14 cellular contexts compared by ENCODE assay signal in the genomic region with DNA sequence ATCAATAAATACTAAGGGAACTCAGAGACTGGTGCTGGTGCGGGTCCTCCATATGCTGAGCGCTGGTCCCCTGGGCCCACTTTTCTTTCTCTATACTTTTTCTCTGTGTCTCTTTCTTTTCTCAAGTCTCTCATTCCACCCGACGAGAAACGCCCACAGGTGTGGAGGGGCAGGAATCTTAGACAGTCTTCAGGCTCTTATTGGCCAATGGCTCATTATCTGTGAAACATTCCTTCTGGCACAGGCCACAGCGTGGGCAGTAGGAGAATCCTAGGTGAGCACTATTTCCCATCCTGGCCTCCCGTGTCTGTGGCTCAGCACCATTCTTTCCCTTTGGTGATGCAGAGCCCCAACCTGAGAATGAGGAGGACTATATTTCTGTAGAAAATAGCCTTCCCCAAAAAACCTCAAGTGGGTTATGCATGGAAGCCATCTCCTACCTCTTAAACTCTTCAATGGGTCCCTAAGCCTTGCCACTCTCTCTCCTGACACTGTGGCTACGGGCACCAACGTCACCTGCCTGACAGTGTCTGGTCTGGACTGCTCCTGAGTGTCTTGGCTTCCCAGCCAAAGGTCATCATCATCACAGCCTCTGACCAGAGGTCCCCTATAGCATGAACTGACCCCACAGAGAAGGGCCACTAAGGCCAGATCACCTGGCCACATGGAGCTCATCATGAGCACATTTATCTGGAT. TPM values are rescaled to one million over a fixed set of nuclear protein-coding genes. Genes with fewer than 3 reads are reported as not detected.
DNase-seq lines count a peak whose midpoint lies in the region; ATAC-seq and TF ChIP-seq lines count a peak whose summit lies in the region.
"Had no signal": no experiment of that assay in that cellular context is flagged by ENCODE, and none has a peak within 500 bp of the region (broad histone marks: within the 10 kb centered on the region; RNA-seq: fewer than 3 reads in every experiment).

No MANE protein-coding gene starts in this region.

- H3K36me3 Mint-ChIP-seq in activated naive CD4-positive, alpha-beta T cell treated with anti-CD3 and anti-CD28 coated beads, Interleukin-2, amount 50 U/mL, for 72 hours: peaks cover 12 to 39% of the 10 kb centered on the region in 2 donors
- no peaks in the 10 kb centered on the region for H3K36me3 Mint-ChIP-seq in activated B cell treated with CpG ODN at 0.5 μM for 24 hours (ENCODE audit: low read depth)

- H3K4me3 ChIP-seq in thymus (ENCODE audit: low read length): no peak overlapping the region
- no peak overlapping the region for H3K4me3 ChIP-seq in dorsolateral prefrontal cortex

- no peaks in the 10 kb centered on the region for H3K27me3 Mint-ChIP-seq in activated B cell treated with CpG ODN at 0.5 μM for 24 hours

- H3K9me3 ChIP-seq in thymus (ENCODE audit: control insufficient read depth): no peaks in the 10 kb centered on the region

- no peak for DNase-seq in activated naive CD4-positive, alpha-beta T cell treated with anti-CD3 and anti-CD28 coated beads, Interleukin-2, amount 50 U/mL, for 72 hours (ENCODE audit: low spot score in 2 of 2)
- DNase-seq in activated naive CD4-positive, alpha-beta T cell treated with Interleukin-2 at 50 U/mL for 16 hours: no peak
- DNase-seq in activated B cell treated with CpG ODN at 0.5 μM for 24 hours: no peak
- no peak for DNase-seq in iPS-NIHi11 (ENCODE audit: low spot score)
- no peak for DNase-seq in COR-L47 (lab: John Stamatoyannopoulos, UW)
- DNase-seq in dorsolateral prefrontal cortex: no peak
- DNase-seq: activated T-cell treated with anti-CD3 and anti-CD28 coated beads, Interleukin-2, amount 50 U/mL, for 4 hours; nucleus accumbens; small intestine had no signal

- intact Hi-C loops in activated B cell treated with CpG ODN at 0.5 μM for 24 hours (cut with micrococcal nuclease): loop anchor here (1.0 kb wide), 1 partner anchor 11 kb away; no protein-coding TSS in a partner anchor
- intact Hi-C loops in dorsolateral prefrontal cortex (cut with DNase I): no loop called here

- H3K27ac Mint-ChIP-seq in activated naive CD4-positive, alpha-beta T cell treated with anti-CD3 and anti-CD28 coated beads, Interleukin-2, amount 50 U/mL, for 72 hours: peak overlapping the region; percentile 52 to 78
- peak overlapping the region; percentile 93 for H3K27ac Mint-ChIP-seq in activated B cell treated with CpG ODN at 0.5 μM for 24 hours

- no peaks in the 10 kb centered on the region for H3K27me3 ChIP-seq in thymus (ENCODE audit: control insufficient read depth, insufficient read depth)
- H3K27me3 ChIP-seq in dorsolateral prefrontal cortex: peaks cover 0 to 5% (median 0%) of the 10 kb centered on the region in 45 donors

- TF ChIP-seq CTCF in activated B cell treated with CpG ODN at 0.5 μM for 24 hours (IDR thresholded peaks at IDR 0.05) (no peak), dorsolateral prefrontal cortex (IDR thresholded peaks at IDR 0.05 in 54 of 56, conservative IDR thresholded peaks at IDR 0.05 in 2 of 56; ENCODE audit: low read depth in 1 of 56, partially characterized antibody in 56 of 56) (no peak)

- H3K27ac ChIP-seq in thymus (ENCODE audit: low read depth) (peak overlapping the region; percentile 92), dorsolateral prefrontal cortex (no peak overlapping the region)

- POLR2A ChIA-PET in activated B cell treated with CpG ODN at 0.5 μM for 24 hours (lab: Charles Lee): interaction anchor here (0.7 to 1.1 kb wide), 4 partner anchors 12 to 26 kb away, joined by 3 to 4 read pairs (median 3); no protein-coding TSS in a partner anchor

- peaks cover 92% of the 10 kb centered on the region for H3K4me1 Mint-ChIP-seq in activated B cell treated with CpG ODN at 0.5 μM for 24 hours

- H3K36me3 ChIP-seq in thymus (ENCODE audit: control insufficient read depth, insufficient read depth): no peaks in the 10 kb centered on the region

- WGBS in thymus: 85% methylated on average over 9 of the region's 9 CpGs

- peaks cover 60% of the 10 kb centered on the region for H3K4me1 ChIP-seq in thymus (ENCODE audit: control insufficient read depth, insufficient read depth, low read length)

- ATAC-seq in activated naive CD4-positive, alpha-beta T cell treated with anti-CD3 and anti-CD28 coated beads, Interleukin-2, amount 50 U/mL, for 72 hours: no peak
- ATAC-seq in HG02642 (IDR thresholded peaks at IDR 0.05; ENCODE audit: poor library complexity, unreplicated experiment): peak; percentile 40
- peak; percentile 43 for ATAC-seq in activated B cell treated with CpG ODN at 0.5 μM for 24 hours (ENCODE audit: low read depth)
- ATAC-seq: activated T-cell treated with anti-CD3 and anti-CD28 coated beads, Interleukin-2, amount 50 U/mL, for 4 hours; SK-N-SH treated with all-trans-retinoic acid at 6 μM for 48 hours had no signal

- H3K4me3 Mint-ChIP-seq in activated B cell treated with CpG ODN at 0.5 μM for 24 hours: peak overlapping the region; percentile 69
- H3K4me3 Mint-ChIP-seq: activated T-cell treated with anti-CD3 and anti-CD28 coated beads, Interleukin-2, amount 50 U/mL, for 4 hours had no signal

- H3K9me3 Mint-ChIP-seq in activated naive CD4-positive, alpha-beta T cell treated with anti-CD3 and anti-CD28 coated beads, Interleukin-2, amount 50 U/mL, for 72 hours: no peaks in the 10 kb centered on the region
- no peaks in the 10 kb centered on the region for H3K9me3 Mint-ChIP-seq in activated B cell treated with CpG ODN at 0.5 μM for 24 hours
- H3K9me3 Mint-ChIP-seq: activated T-cell treated with anti-CD3 and anti-CD28 coated beads, Interleukin-2, amount 50 U/mL, for 4 hours had no signal

- CTCF ChIA-PET in activated B cell treated with CpG ODN at 0.5 μM for 24 hours (lab: Charles Lee): interaction anchor here (1.1 kb wide), 1 partner anchor 28 kb away, joined by 4 read pairs; no protein-coding TSS in a partner anchor

RNA-seq across cellular contexts. Expression of a gene that starts 6.2 kb away (rescaled TPM):
- total RNA-seq in activated naive CD4-positive, alpha-beta T cell treated with anti-CD3 and anti-CD28 coated beads, Interleukin-2, amount 50 U/mL, for 72 hours: 10 to 100 TPM; 84.3 to 96.3 TPM
- 85.7 and 91.7 TPM in 2 replicates for total RNA-seq in activated B cell treated with CpG ODN at 0.5 μM for 24 hours
- polyA plus RNA-seq in thymus: 115 TPM
- under 1 TPM in 11 of 120 experiments, not detected in 109; 0.11 to 0.50 (median 0.24) TPM for total RNA-seq in dorsolateral prefrontal cortex
- total RNA-seq: fibroblast of lung, lung microvascular endothelial cell had no signal
- polyA plus RNA-seq: fibroblast of lung had no signal

RNA-seq across cellular contexts. Expression of a gene that starts 58.5 kb away (rescaled TPM):
- 100 to 1,000 TPM; 231 to 236 TPM for total RNA-seq in activated naive CD4-positive, alpha-beta T cell treated with anti-CD3 and anti-CD28 coated beads, Interleukin-2, amount 50 U/mL, for 72 hours
- total RNA-seq in activated B cell treated with CpG ODN at 0.5 μM for 24 hours (200 and 202 TPM in 2 replicates), dorsolateral prefrontal cortex (1 to 10 TPM in 22 of 120 experiments, under 1 TPM in 52, not detected in 46; 0.36 to 3.9 (median 0.73) TPM)
- polyA plus RNA-seq in thymus: 157 TPM
- total RNA-seq: fibroblast of lung, lung microvascular endothelial cell had no signal
- polyA plus RNA-seq: fibroblast of lung had no signal

Comparison
In these comparisons a context has a peak if more than half of its experiments do, and no peak if none do; other contexts are left out.
1. ATAC-seq: peak in HG02642 (single experiment) and activated B cell treated with CpG ODN at 0.5 μM for 24 hours (single experiment); none in activated naive CD4-positive, alpha-beta T cell treated with anti-CD3 and anti-CD28 coated beads, Interleukin-2, amount 50 U/mL, for 72 hours (0 of 2).
2. RNA of a gene that starts 6.2 kb away (total RNA-seq): 84.3 to 96.3 TPM in activated naive CD4-positive, alpha-beta T cell treated with anti-CD3 and anti-CD28 coated beads, Interleukin-2, amount 50 U/mL, for 72 hours and 85.7 to 91.7 TPM in activated B cell treated with CpG ODN at 0.5 μM for 24 hours; 0.11 to 0.50 TPM in dorsolateral prefrontal cortex; every median in the first group is over 10 times any median in the second.
3. RNA of a gene that starts 58.5 kb away (total RNA-seq): 231 to 236 TPM in activated naive CD4-positive, alpha-beta T cell treated with anti-CD3 and anti-CD28 coated beads, Interleukin-2, amount 50 U/mL, for 72 hours and 200 to 202 TPM in activated B cell treated with CpG ODN at 0.5 μM for 24 hours; 0.36 to 3.9 TPM in dorsolateral prefrontal cortex; every median in the first group is over 10 times any median in the second.